In the genomic region with DNA sequence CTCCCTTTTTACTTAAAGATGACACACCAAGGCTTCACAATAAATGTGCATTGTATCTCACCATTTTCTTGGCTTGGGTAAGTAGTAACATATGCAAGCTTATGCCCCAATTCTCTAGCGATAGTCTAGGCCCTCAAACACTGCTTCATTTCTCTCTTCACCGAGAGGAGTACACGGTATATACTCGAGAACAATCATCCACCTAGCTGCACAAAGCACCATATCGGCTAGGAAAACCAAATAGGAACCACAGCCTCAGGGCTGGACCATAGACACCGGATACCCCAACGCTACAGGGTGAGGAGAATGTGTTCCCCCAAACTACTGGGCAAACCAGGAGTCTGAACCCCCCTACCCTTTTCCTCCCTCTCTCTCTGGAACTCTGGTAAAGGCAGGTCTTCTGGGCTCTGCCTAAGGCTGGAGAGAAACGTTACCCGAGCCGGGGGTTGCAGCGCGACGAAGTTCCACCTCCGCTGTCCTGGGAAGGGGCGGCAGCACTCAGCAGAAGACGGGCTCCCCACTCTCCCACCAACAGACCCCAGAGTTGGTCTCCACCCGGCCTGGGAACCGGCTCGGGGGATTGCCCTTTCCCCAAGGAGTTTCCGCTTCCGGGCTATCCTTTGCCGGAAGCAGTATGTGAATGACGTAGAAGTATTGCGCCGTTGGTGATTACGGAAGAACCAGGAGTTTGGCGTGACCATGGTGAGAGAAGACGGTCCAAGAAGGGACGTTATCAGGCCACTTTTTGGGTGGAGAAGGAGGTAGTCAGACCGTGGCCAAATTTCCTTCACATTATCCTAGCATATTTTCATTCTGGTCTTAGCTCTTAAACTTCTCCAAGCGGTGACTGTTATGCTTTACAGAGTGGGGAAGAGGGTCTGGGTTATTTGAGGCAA, we compare ENCODE assay signal across 8 cellular contexts. TPM values are rescaled to one million over a fixed set of nuclear protein-coding genes. Genes with fewer than 3 reads are reported as not detected.
DNase-seq lines count a peak whose midpoint lies in the region; ATAC-seq and TF ChIP-seq lines count a peak whose summit lies in the region.

A gene with protein sequence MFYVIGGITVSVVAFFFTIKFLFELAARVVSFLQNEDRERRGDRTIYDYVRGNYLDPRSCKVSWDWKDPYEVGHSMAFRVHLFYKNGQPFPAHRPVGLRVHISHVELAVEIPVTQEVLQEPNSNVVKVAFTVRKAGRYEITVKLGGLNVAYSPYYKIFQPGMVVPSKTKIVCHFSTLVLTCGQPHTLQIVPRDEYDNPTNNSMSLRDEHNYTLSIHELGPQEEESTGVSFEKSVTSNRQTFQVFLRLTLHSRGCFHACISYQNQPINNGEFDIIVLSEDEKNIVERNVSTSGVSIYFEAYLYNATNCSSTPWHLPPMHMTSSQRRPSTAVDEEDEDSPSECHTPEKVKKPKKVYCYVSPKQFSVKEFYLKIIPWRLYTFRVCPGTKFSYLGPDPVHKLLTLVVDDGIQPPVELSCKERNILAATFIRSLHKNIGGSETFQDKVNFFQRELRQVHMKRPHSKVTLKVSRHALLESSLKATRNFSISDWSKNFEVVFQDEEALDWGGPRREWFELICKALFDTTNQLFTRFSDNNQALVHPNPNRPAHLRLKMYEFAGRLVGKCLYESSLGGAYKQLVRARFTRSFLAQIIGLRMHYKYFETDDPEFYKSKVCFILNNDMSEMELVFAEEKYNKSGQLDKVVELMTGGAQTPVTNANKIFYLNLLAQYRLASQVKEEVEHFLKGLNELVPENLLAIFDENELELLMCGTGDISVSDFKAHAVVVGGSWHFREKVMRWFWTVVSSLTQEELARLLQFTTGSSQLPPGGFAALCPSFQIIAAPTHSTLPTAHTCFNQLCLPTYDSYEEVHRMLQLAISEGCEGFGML (minus strand): TSS at position 582 of the 896 bp plus-strand sequence. CDS start 27,465 bp downstream, outside the sequence.
A gene with protein sequence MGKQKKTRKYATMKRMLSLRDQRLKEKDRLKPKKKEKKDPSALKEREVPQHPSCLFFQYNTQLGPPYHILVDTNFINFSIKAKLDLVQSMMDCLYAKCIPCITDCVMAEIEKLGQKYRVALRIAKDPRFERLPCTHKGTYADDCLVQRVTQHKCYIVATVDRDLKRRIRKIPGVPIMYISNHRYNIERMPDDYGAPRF (plus strand): TSS at position 646 of the 896 bp plus-strand sequence. CDS start 54 bp downstream, at position 700.

- POLR2A ChIA-PET in activated CD4-positive, alpha-beta memory T cell treated with anti-CD3 and anti-CD28 coated beads for 36 hours (lab: Charles Lee): interaction anchor here (0.9 kb wide), 1 partner anchor 50 kb away, joined by 4 read pairs; a partner anchor contains a TSS

- peak within 1 kb of the TSS; percentile 85 for H3K27ac ChIP-seq in HL-60 (replicated peaks)

- H3K27ac Mint-ChIP-seq in activated CD4-positive, alpha-beta memory T cell treated with anti-CD3 and anti-CD28 coated beads for 36 hours: peak within 1 kb of the TSS; percentile 89

- H3K9me3 Mint-ChIP-seq in activated CD4-positive, alpha-beta memory T cell treated with anti-CD3 and anti-CD28 coated beads for 36 hours: no peaks in the 10 kb centered on the region

- no peaks in the 10 kb centered on the region for H3K27me3 Mint-ChIP-seq in activated CD4-positive, alpha-beta memory T cell treated with anti-CD3 and anti-CD28 coated beads for 36 hours

- CTCF ChIA-PET in activated CD4-positive, alpha-beta memory T cell treated with anti-CD3 and anti-CD28 coated beads for 36 hours (lab: Charles Lee): interaction anchor here (0.8 to 1.9 kb wide), 3 partner anchors 51 to 104 kb away, joined by 3 to 7 read pairs (median 5); a partner anchor contains a TSS

- DNase-seq in AG09319 (ENCODE audit: extremely low read depth, low read depth) (peak; percentile 61), HL-60 (ENCODE audit: low read depth in 1 of 2, low spot score in 1 of 2) (peak; percentile 56 to 84), middle frontal gyrus (ENCODE audit: extremely low spot score, low spot score) (peak; percentile 87), NCI-H1105 (lab: John Stamatoyannopoulos, UW) (no peak)
- peak; percentile 90 for DNase-seq in activated CD4-positive, alpha-beta memory T cell treated with anti-CD3 and anti-CD28 coated beads for 36 hours
- DNase-seq in stimulated activated CD8-positive, alpha-beta memory T cell treated with anti-CD3 and anti-CD28 coated beads, Interleukin-4, amount 100 ng/mL, for 1 hour (ENCODE audit: low read depth in 2 of 2, low spot score in 1 of 2): peak; percentile 53 to 61

- H3K4me3 Mint-ChIP-seq in activated CD4-positive, alpha-beta memory T cell treated with anti-CD3 and anti-CD28 coated beads for 36 hours: peak within 1 kb of the TSS; percentile 99

- peak within 1 kb of the TSS; percentile 63 for H3K4me3 ChIP-seq in HL-60 (replicated peaks; ENCODE audit: insufficient read depth, low read length)

- H3K36me3 Mint-ChIP-seq in activated CD4-positive, alpha-beta memory T cell treated with anti-CD3 and anti-CD28 coated beads for 36 hours: peaks cover 15% of the 10 kb centered on the region

- peak; percentile 95 for ATAC-seq in GM19397 (IDR thresholded peaks at IDR 0.05; ENCODE audit: unreplicated experiment)

- peaks cover 44% of the 10 kb centered on the region for H3K4me1 Mint-ChIP-seq in activated CD4-positive, alpha-beta memory T cell treated with anti-CD3 and anti-CD28 coated beads for 36 hours (ENCODE audit: low read depth)

- in situ Hi-C loops in endometrial microvascular endothelial cells (cut with HindIII; ENCODE audit: inconsistent ontology term, low pct_unique_long_range_greater_than_20kb, low sequenced_read_pairs): no loop called here

- TF ChIP-seq CTCF in AG09319 (IDR thresholded peaks at IDR 0.05; ENCODE audit: low read depth, low read length): no peak
- no peak for TF ChIP-seq CTCF in HL-60 (IDR thresholded peaks at IDR 0.05; ENCODE audit: insufficient read depth, low read length)

- no peaks in the 10 kb centered on the region for H3K27me3 ChIP-seq in HL-60 (ENCODE audit: insufficient read depth, poor library complexity, severe bottlenecking)

- intact Hi-C loops in activated CD4-positive, alpha-beta memory T cell treated with anti-CD3 and anti-CD28 coated beads for 36 hours (cut with micrococcal nuclease): loop anchor here (1.0 to 5.0 kb wide), 5 partner anchors 51 to 630 kb away; a partner anchor contains a TSS

RNA-seq across cellular contexts. Expression of the first gene that starts in this region (rescaled TPM):
- total RNA-seq in activated CD4-positive, alpha-beta memory T cell treated with anti-CD3 and anti-CD28 coated beads for 36 hours: 10 to 100 TPM; 31.9 to 34.6 TPM
- total RNA-seq in endometrial microvascular endothelial cells (ENCODE audit: inconsistent ontology term): 38.0 TPM

RNA-seq across cellular contexts. Expression of the second gene that starts in this region (rescaled TPM):
- total RNA-seq in activated CD4-positive, alpha-beta memory T cell treated with anti-CD3 and anti-CD28 coated beads for 36 hours: 10 to 100 TPM; 72.1 to 72.5 TPM
- 36.3 TPM for total RNA-seq in endometrial microvascular endothelial cells (ENCODE audit: inconsistent ontology term)
